20 cellular contexts compared by ENCODE assay signal in genomic region chr2:164617466-164617865, GRCh38. TPM values are rescaled to one million over a fixed set of nuclear protein-coding genes. Genes with fewer than 3 reads are reported as not detected.
DNase-seq lines count a peak whose midpoint lies in the region; ATAC-seq and TF ChIP-seq lines count a peak whose summit lies in the region.
"Had no signal": no experiment of that assay in that cellular context is flagged by ENCODE, and none has a peak within 500 bp of the region (broad histone marks: within the 10 kb centered on the region; RNA-seq: fewer than 3 reads in every experiment).

No MANE protein-coding gene starts in this region.

- ATAC-seq in PC-3 (no peak), GM18873 (IDR thresholded peaks at IDR 0.05; ENCODE audit: low FRiP score, unreplicated experiment) (no peak), GM18511 (IDR thresholded peaks at IDR 0.05; ENCODE audit: unreplicated experiment) (no peak)
- ATAC-seq: effector memory CD8-positive, alpha-beta T cell; heart right ventricle; naive thymus-derived CD4-positive, alpha-beta T cell; sciatic nerve had no signal

- no peak overlapping the region for H2AFZ ChIP-seq in PC-3 (ENCODE audit: low read length)
- H2AFZ ChIP-seq in osteoblast (ENCODE audit: low read length) = no peak overlapping the region

- no peaks in the 10 kb centered on the region for H3K9me2 ChIP-seq in PC-3 (replicated peaks; ENCODE audit: low read length)

- H4K20me1 ChIP-seq in PC-3 (ENCODE audit: low read length) (no peaks in the 10 kb centered on the region), osteoblast (ENCODE audit: insufficient read depth, low read length) (no peaks in the 10 kb centered on the region)

- H3K36me3 ChIP-seq in PC-3 (ENCODE audit: low read depth, low read length) (no peaks in the 10 kb centered on the region), osteoblast (ENCODE audit: insufficient read depth, low read length) (no peaks in the 10 kb centered on the region)
- H3K36me3 ChIP-seq: heart right ventricle, tibial artery had no signal

- H3K9ac ChIP-seq in PC-3 (ENCODE audit: low read length) = no peak overlapping the region

- no peak overlapping the region for H3K4me2 ChIP-seq in PC-3 (ENCODE audit: low read length)
- no peak overlapping the region for H3K4me2 ChIP-seq in osteoblast (ENCODE audit: insufficient read depth, low read length)

- H3K79me2 ChIP-seq in PC-3 (ENCODE audit: low read length) (no peaks in the 10 kb centered on the region), osteoblast (ENCODE audit: insufficient read depth, low read length) (no peaks in the 10 kb centered on the region)

- no peaks in the 10 kb centered on the region for H3F3A ChIP-seq in PC-3 (ENCODE audit: low read length, unreplicated experiment)

- POLR2A ChIA-PET in PC-3 (lab: Charles Lee; ENCODE audit: unreplicated experiment) = no interaction called here

- H3K4me3 ChIP-seq in PC-3 (ENCODE audit: low read length) = no peak overlapping the region
- no peak overlapping the region for H3K4me3 ChIP-seq in choroid plexus epithelial cell (ENCODE audit: low read depth, low read length)
- no peak overlapping the region for H3K4me3 ChIP-seq in osteoblast (ENCODE audit: insufficient read depth, low read length)
- H3K4me3 ChIP-seq: heart right ventricle, tibial artery had no signal

- H3K27ac ChIP-seq in PC-3 (ENCODE audit: low read length) (no peak overlapping the region), osteoblast (ENCODE audit: low read depth, low read length) (no peak overlapping the region)
- H3K27ac ChIP-seq: heart right ventricle, tibial artery had no signal

- H3K9me3 ChIP-seq in PC-3 (ENCODE audit: low read length) (no peaks in the 10 kb centered on the region), osteoblast (ENCODE audit: low read depth, low read length) (no peaks in the 10 kb centered on the region)
- H3K9me3 ChIP-seq: heart right ventricle, tibial artery had no signal

- intact Hi-C loops in PC-3 (cut with micrococcal nuclease) = no loop called here

- H3K4me1 ChIP-seq in PC-3 (ENCODE audit: insufficient read depth, low read length) = no peaks in the 10 kb centered on the region
- no peaks in the 10 kb centered on the region for H3K4me1 ChIP-seq in osteoblast (ENCODE audit: insufficient read depth, low read length)

- CTCF ChIA-PET in PC-3 (lab: Charles Lee) = no interaction called here

- no peak for TF ChIP-seq CTCF in PC-3 (conservative IDR thresholded peaks at IDR 0.05; ENCODE audit: low read depth, low read length)
- TF ChIP-seq CTCF in choroid plexus epithelial cell (conservative IDR thresholded peaks at IDR 0.05; ENCODE audit: low read depth, low read length) = no peak
- no peak for TF ChIP-seq CTCF in osteoblast (IDR thresholded peaks at IDR 0.05; ENCODE audit: extremely low read depth, low read depth, low read length)

- H3K27me3 ChIP-seq in PC-3 (ENCODE audit: low read length) (peaks cover 60% of the 10 kb centered on the region), osteoblast (ENCODE audit: insufficient read depth, low read length) (no peaks in the 10 kb centered on the region)
- H3K27me3 ChIP-seq: tibial artery had no signal

- DNase-seq in EL (peak; percentile 69), PC-3 (peak; percentile 13), choroid plexus epithelial cell (ENCODE audit: low read depth) (peak; percentile 59), osteoblast (ENCODE audit: insufficient read length, low spot score, missing footprints) (peak; percentile 95), SIG-M5 treated with dmso at 0.1 percent for 504 hours (lab: John Stamatoyannopoulos, UW; ENCODE audit: unreplicated experiment) (no peak)
- DNase-seq: activated CD4-positive, alpha-beta T cell treated with anti-CD3 and anti-CD28 coated beads, Interleukin-2, amount 50 U/mL, for 1 hour; activated CD8-positive, alpha-beta memory T cell treated with anti-CD3 and anti-CD28 coated beads, Interleukin-2, amount 50 U/mL, for 48 hours; activated gamma-delta T cell; amniotic stem cell; effector memory CD8-positive, alpha-beta T cell; heart right ventricle; MV-4-11; naive thymus-derived CD4-positive, alpha-beta T cell; NCI-H187; RPMI8226; stimulated activated naive CD4-positive, alpha-beta T cell treated with Interleukin-2 at 50 U/mL for 16 hours; tibial artery had no signal

- no TSS peak for BruUV-seq in PC-3 (replicated peaks; lab: Mats Ljungman, UMichigan)

RNA-seq across cellular contexts. Expression of gene GRB14, which starts 3.8 kb away (rescaled TPM):
- total RNA-seq in PC-3 (2014; rRNA removed) = 0.63 and 0.84 TPM in 2 replicates
- total RNA-seq in osteoblast = 0.72 and 0.88 TPM in 2 replicates
- total RNA-seq: naive thymus-derived CD4-positive, alpha-beta T cell had no signal
